27 cellular contexts compared by ENCODE assay signal in the genomic region with DNA sequence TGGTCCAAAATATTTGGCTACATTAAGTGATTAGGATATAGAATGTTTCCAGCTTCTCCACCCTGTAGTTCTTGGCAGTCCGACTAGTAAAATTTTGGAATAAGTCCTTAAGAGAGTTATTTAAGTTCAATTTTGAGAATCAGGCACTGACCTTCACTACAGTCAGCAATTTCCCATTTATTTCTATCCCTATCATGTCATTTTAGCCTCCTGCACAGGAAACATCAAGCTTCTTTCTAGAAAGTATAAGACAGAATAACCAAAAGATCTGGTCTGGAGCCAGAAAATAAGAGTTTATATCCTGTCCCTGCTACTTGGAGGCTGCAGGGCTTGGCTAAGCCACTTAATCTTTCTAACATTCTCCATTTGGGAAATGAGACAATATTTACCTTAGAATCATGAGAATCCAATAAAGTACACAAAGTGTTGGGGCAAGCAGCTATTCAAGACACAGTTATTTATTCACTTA.
DNase-seq lines count a peak whose midpoint lies in the region; ATAC-seq, FAIRE-seq and TF ChIP-seq lines count a peak whose summit lies in the region.
"Had no signal": no experiment of that assay in that cellular context is flagged by ENCODE, and none has a peak within 500 bp of the region (broad histone marks: within the 10 kb centered on the region; RNA-seq: fewer than 3 reads in every experiment).

No MANE protein-coding gene starts in this region.

- H3K36me3 ChIP-seq in right atrium auricular region, result no peaks in the 10 kb centered on the region
- H3K36me3 ChIP-seq in adipocyte (ENCODE audit: control insufficient read depth, insufficient read depth, low read length, severe bottlenecking), result no peaks in the 10 kb centered on the region
- no peaks in the 10 kb centered on the region for H3K36me3 ChIP-seq in small intestine (ENCODE audit: control insufficient read depth in 2 of 2, insufficient read depth in 2 of 2, low read length in 2 of 2)
- H3K36me3 ChIP-seq: cardiac muscle cell, neutrophil, SJSA1 had no signal

- H3K27ac ChIP-seq in right atrium auricular region (no peak overlapping the region), small intestine (ENCODE audit: low read depth in 1 of 2, low read length in 1 of 2) (no peak overlapping the region)
- H3K27ac ChIP-seq: C4-2B, cardiac muscle cell, dorsolateral prefrontal cortex, hepatocyte, neutrophil, SJSA1 had no signal

- DNase-seq in Right ventricle myocardium inferior (ENCODE audit: missing footprints) (no peak), right atrium auricular region (ENCODE audit: low spot score) (no peak), adipocyte (ENCODE audit: low read depth) (peak; percentile 25), left ventricle myocardium superior (no peak), stromal cell of bone marrow (ENCODE audit: low read depth) (peak; percentile 24), NCI-H526 treated with DMSO at 0.1 percent for 48 hours (lab: John Stamatoyannopoulos, UW) (no peak), small intestine (no peak)
- DNase-seq: activated CD4-positive, alpha-beta T cell treated with anti-CD3 and anti-CD28 coated beads for 48 hours; activated naive CD4-positive, alpha-beta T cell treated with Interleukin-2 at 50 U/mL for 16 hours; activated T-cell treated with anti-CD3 and anti-CD28 coated beads, Interleukin-2, amount 50 U/mL, for 48 hours; amygdala; dorsolateral prefrontal cortex; foreskin melanocyte; immature natural killer cell; KG1; NCI-H1694 treated with DMSO at 0.1 percent for 48 hours; stimulated activated CD8-positive, alpha-beta memory T cell treated with anti-CD3 and anti-CD28 coated beads, Interleukin-4, amount 100 ng/mL, for 48 hours; T-helper 17 cell; trophoblast cell had no signal

- no peaks in the 10 kb centered on the region for H3K27me3 ChIP-seq in right atrium auricular region
- H3K27me3 ChIP-seq in adipocyte (replicated peaks; ENCODE audit: control insufficient read depth, insufficient read depth, low read length), result no peaks in the 10 kb centered on the region
- H3K27me3 ChIP-seq in small intestine (ENCODE audit: control insufficient read depth in 2 of 2, insufficient read depth in 2 of 2, low read length in 2 of 2), result no peaks in the 10 kb centered on the region
- H3K27me3 ChIP-seq: cardiac muscle cell, dorsolateral prefrontal cortex, hepatocyte, neutrophil, SJSA1 had no signal

- no peak for FAIRE-seq in small intestine (lab: Jason Lieb, UNC)
- FAIRE-seq: A204.1 had no signal

- H3K4me1 ChIP-seq in right atrium auricular region (peaks cover 0 to 16% of the 10 kb centered on the region in 2 donors), adipocyte (ENCODE audit: control insufficient read depth, insufficient read depth, low read length) (peaks cover 18% of the 10 kb centered on the region), small intestine (ENCODE audit: control insufficient read depth in 2 of 2, insufficient read depth in 1 of 2, low read depth in 1 of 2, low read length in 1 of 2) (peaks cover 2 to 5% of the 10 kb centered on the region in 2 donors)

- intact Hi-C loops in Right ventricle myocardium inferior (cut with DNase I) (no loop called here), left ventricle myocardium superior (cut with micrococcal nuclease) (no loop called here)

- no peak overlapping the region for H3K9ac ChIP-seq in adipocyte (ENCODE audit: low read length)

- ATAC-seq in Right ventricle myocardium inferior, result peak; percentile 31
- peak; percentile 54 for ATAC-seq in left ventricle myocardium superior
- ATAC-seq in HG03135 (IDR thresholded peaks at IDR 0.05; ENCODE audit: unreplicated experiment), result no peak
- ATAC-seq: Panc1, T-helper 17 cell had no signal

- H3K9me3 ChIP-seq in right atrium auricular region, result peaks cover 0 to 13% of the 10 kb centered on the region in 2 donors
- H3K9me3 ChIP-seq in adipocyte (ENCODE audit: control insufficient read depth, low read length), result peaks cover 12% of the 10 kb centered on the region
- H3K9me3 ChIP-seq in small intestine (ENCODE audit: control insufficient read depth, low read depth), result no peaks in the 10 kb centered on the region
- H3K9me3 ChIP-seq: neutrophil, SJSA1 had no signal

- 61 to 86% (median 82%) methylated on average over 1 of the region's 1 CpG for WGBS in small intestine, 3 donors

- H3K4me3 ChIP-seq in right atrium auricular region, result no peak overlapping the region
- peak overlapping the region; percentile 2 for H3K4me3 ChIP-seq in adipocyte (ENCODE audit: low read length)
- H3K4me3 ChIP-seq in small intestine (ENCODE audit: low read depth in 1 of 2, low read length in 2 of 2), result no peak overlapping the region
- H3K4me3 ChIP-seq: cardiac muscle cell, dorsolateral prefrontal cortex, hepatocyte, SJSA1 had no signal

- no peak for TF ChIP-seq CTCF in right atrium auricular region (IDR thresholded peaks at IDR 0.05)

Comparison
In these comparisons a context has a peak if more than half of its experiments do, and no peak if none do; other contexts are left out.
1. DNase-seq: peak in adipocyte (single experiment) and stromal cell of bone marrow (single experiment); none in Right ventricle myocardium inferior (single experiment), right atrium auricular region (single experiment), left ventricle myocardium superior (single experiment), NCI-H526 treated with DMSO at 0.1 percent for 48 hours (single experiment) and small intestine (single experiment).